Comparison of ENCODE assay signal across 19 cellular contexts in the genomic region with DNA sequence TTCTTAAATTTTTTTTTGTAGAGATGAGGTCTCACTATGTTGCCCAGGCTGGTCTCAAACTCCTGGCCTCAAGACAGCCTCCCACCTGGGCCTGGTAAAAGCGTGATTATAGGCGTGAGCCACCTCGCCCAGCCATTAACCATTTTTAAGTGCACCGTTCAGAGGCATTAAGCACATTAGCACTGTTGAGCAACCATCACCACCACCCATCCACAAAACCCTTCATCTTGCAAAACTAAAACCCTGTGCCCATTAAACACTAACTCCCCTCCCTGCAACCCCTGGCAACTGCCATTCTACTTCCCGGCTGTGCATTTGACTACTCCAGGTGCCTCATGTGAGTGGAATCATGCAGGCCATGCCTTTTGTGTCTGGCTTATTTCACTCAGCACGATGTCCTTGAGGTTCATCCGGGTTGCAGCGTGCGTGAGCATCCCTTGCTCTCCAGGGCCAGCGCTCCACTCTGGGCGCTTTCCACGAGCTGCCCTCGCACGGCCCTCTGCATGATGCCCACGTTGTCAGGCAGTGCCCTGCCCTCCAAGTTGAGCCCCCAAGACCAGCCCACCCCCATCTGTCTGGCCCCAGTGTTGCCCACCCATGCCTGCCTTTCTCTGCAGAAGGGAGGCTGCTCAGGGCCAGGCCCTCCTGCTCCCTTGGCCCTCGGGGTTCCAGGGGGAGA.
"Had no signal": no experiment of that assay in that cellular context is flagged by ENCODE, and none has a peak within 500 bp of the region (broad histone marks: within the 10 kb centered on the region; RNA-seq: fewer than 3 reads in every experiment).

No MANE protein-coding gene starts in this region.

- H3K4me1 ChIP-seq: ascending aorta, vagina had no signal

- H3K36me3 ChIP-seq: ascending aorta, breast epithelium, transverse colon, vagina had no signal

- H3K27ac ChIP-seq: ascending aorta, breast epithelium, transverse colon, vagina had no signal

- H3K9me3 ChIP-seq: ascending aorta, breast epithelium, transverse colon, vagina had no signal

- H3K4me3 ChIP-seq: ascending aorta, breast epithelium, lung, transverse colon, vagina had no signal

- H3K27me3 ChIP-seq: breast epithelium, vagina had no signal

- DNase-seq: activated CD4-positive, alpha-beta T cell treated with anti-CD3 and anti-CD28 coated beads for 48 hours; activated CD4-positive, CD25-positive, alpha-beta regulatory T cell; activated CD8-positive, alpha-beta T cell treated with anti-CD3 and anti-CD28 coated beads, Interleukin-2, amount 10 ng/mL, durations not matched to agents 7 days and 5 days; activated effector memory CD4-positive, alpha-beta T cell treated with Interleukin-2 at 50 U/mL for 16 hours; activated naive CD4-positive, alpha-beta T cell treated with anti-CD3 and anti-CD28 coated beads, Interleukin-2, amount 10 ng/mL, durations not matched to agents 7 days and 5 days; activated T-cell treated with anti-CD3 and anti-CD28 coated beads, Interleukin-2, amount 50 U/mL, for 4 hours; cerebellar nuclear complex; effector CD4-positive, alpha-beta T cell; nucleus accumbens; retina; stimulated activated CD4-positive, alpha-beta T cell treated with anti-CD3 and anti-CD28 coated beads, Interleukin-12 subunit alpha, Interleukin-12 subunit beta, amount 100 ng/mL, for 4 hours; stimulated activated CD4-positive, alpha-beta T cell treated with anti-CD3 and anti-CD28 coated beads, Interleukin-1b, Interleukin-23, amount 100 ng/mL, for 48 hours; stimulated activated CD8-positive, alpha-beta memory T cell treated with anti-CD3 and anti-CD28 coated beads, Interleukin-4, amount 100 ng/mL, for 48 hours; stimulated activated naive CD4-positive, alpha-beta T cell treated with Interleukin-2 at 50 U/mL for 16 hours; transverse colon had no signal
